1 cellular context compared by ENCODE assay signal in the genomic region with DNA sequence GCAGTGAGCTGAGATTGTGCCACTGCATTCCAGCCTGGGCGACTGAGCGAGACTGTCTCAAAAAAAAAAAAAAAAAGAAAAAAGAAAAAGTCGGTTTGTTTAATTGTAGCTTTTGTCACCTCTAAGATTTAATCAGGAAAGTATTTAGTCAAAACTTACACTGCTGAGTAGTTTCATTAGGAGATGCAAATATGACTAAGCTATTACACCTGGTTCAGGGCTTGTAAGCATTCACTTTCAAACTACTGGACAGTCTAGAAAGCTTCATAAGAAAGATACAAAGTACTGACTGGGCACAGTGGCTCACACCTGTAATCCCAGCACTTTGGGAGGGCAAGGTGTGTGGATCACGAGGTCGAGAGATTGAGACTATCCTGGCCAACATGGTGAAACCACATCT.
TF ChIP-seq lines count a peak whose summit lies in the region.

No MANE protein-coding gene starts in this region.

TF ChIP-seq in GM23338, 12 proteins besides CTCF, POLR2A, EP300 and RAD21 (continued from another document):
- TF ChIP-seq, protein P1, sequence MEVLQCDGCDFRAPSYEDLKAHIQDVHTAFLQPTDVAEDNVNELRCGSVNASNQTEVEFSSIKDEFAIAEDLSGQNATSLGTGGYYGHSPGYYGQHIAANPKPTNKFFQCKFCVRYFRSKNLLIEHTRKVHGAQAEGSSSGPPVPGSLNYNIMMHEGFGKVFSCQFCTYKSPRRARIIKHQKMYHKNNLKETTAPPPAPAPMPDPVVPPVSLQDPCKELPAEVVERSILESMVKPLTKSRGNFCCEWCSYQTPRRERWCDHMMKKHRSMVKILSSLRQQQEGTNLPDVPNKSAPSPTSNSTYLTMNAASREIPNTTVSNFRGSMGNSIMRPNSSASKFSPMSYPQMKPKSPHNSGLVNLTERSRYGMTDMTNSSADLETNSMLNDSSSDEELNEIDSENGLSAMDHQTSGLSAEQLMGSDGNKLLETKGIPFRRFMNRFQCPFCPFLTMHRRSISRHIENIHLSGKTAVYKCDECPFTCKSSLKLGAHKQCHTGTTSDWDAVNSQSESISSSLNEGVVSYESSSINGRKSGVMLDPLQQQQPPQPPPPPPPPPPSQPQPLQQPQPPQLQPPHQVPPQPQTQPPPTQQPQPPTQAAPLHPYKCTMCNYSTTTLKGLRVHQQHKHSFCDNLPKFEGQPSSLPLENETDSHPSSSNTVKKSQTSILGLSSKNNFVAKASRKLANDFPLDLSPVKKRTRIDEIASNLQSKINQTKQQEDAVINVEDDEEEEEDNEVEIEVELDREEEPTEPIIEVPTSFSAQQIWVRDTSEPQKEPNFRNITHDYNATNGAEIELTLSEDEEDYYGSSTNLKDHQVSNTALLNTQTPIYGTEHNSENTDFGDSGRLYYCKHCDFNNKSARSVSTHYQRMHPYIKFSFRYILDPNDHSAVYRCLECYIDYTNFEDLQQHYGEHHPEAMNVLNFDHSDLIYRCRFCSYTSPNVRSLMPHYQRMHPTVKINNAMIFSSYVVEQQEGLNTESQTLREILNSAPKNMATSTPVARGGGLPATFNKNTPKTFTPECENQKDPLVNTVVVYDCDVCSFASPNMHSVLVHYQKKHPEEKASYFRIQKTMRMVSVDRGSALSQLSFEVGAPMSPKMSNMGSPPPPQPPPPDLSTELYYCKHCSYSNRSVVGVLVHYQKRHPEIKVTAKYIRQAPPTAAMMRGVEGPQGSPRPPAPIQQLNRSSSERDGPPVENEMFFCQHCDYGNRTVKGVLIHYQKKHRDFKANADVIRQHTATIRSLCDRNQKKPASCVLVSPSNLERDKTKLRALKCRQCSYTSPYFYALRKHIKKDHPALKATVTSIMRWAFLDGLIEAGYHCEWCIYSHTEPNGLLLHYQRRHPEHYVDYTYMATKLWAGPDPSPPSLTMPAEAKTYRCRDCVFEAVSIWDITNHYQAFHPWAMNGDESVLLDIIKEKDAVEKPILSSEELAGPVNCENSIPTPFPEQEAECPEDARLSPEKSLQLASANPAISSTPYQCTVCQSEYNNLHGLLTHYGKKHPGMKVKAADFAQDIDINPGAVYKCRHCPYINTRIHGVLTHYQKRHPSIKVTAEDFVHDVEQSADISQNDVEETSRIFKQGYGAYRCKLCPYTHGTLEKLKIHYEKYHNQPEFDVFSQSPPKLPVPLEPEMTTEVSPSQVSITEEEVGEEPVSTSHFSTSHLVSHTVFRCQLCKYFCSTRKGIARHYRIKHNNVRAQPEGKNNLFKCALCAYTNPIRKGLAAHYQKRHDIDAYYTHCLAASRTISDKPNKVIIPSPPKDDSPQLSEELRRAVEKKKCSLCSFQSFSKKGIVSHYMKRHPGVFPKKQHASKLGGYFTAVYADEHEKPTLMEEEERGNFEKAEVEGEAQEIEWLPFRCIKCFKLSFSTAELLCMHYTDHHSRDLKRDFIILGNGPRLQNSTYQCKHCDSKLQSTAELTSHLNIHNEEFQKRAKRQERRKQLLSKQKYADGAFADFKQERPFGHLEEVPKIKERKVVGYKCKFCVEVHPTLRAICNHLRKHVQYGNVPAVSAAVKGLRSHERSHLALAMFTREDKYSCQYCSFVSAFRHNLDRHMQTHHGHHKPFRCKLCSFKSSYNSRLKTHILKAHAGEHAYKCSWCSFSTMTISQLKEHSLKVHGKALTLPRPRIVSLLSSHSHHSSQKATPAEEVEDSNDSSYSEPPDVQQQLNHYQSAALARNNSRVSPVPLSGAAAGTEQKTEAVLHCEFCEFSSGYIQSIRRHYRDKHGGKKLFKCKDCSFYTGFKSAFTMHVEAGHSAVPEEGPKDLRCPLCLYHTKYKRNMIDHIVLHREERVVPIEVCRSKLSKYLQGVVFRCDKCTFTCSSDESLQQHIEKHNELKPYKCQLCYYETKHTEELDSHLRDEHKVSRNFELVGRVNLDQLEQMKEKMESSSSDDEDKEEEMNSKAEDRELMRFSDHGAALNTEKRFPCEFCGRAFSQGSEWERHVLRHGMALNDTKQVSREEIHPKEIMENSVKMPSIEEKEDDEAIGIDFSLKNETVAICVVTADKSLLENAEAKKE (CRISPR knock-in tag; IDR thresholded peaks at IDR 0.05): no peak
- TF ChIP-seq REST (IDR thresholded peaks at IDR 0.05; ENCODE audit: unreplicated experiment) (no peak), EZH2 (IDR thresholded peaks at IDR 0.05; ENCODE audit: low read depth, unreplicated experiment) (no peak), CREB1 (CRISPR knock-in tag; IDR thresholded peaks at IDR 0.05; ENCODE audit: low read depth) (no peak)
